ENCODE assay signal across 8 cellular contexts in genomic region chr1:27659497-27660299, GRCh38. TPM values are rescaled to one million over a fixed set of nuclear protein-coding genes. Genes with fewer than 3 reads are reported as not detected.
DNase-seq lines count a peak whose midpoint lies in the region; ATAC-seq and TF ChIP-seq lines count a peak whose summit lies in the region.

No MANE protein-coding gene starts in this region.

- DNase-seq in AG04449 (ENCODE audit: low read depth, low spot score) = no peak
- peak; percentile 74 for DNase-seq in NCI-H226
- peak; percentile 91 for DNase-seq in activated CD4-positive, alpha-beta T cell treated with anti-CD3 and anti-CD28 coated beads for 48 hours
- DNase-seq in choroid plexus epithelial cell (ENCODE audit: low read depth) = peak; percentile 74
- DNase-seq in left colon = peak; percentile 91 to 96
- peak; percentile 65 to 81 for DNase-seq in stimulated activated CD4-positive, alpha-beta T cell treated with anti-CD3 and anti-CD28 coated beads, Interleukin-1b, Interleukin-23, amount 100 ng/mL, for 4 hours (ENCODE audit: low read depth in 2 of 2)

- ATAC-seq in GM18868 (IDR thresholded peaks at IDR 0.05; ENCODE audit: unreplicated experiment) = peak; percentile 68
- peak; percentile 49 for ATAC-seq in HG03097 (IDR thresholded peaks at IDR 0.05; ENCODE audit: low FRiP score, unreplicated experiment)
- peak; percentile 96 for ATAC-seq in left colon

- intact Hi-C loops in left colon (cut with DNase I, micrococcal nuclease) = loop anchor here in 1 of 2 donors (5.0 kb wide), 1 partner anchor 52 kb away; no protein-coding TSS in a partner anchor

- H3K4me3 ChIP-seq in AG04449 (ENCODE audit: low read depth, low read length) (peak overlapping the region; percentile 54), choroid plexus epithelial cell (ENCODE audit: low read depth, low read length) (peak overlapping the region; percentile 53)

- POLR2A ChIA-PET in AG04449 (lab: Yijun Ruan, JAX) = no interaction called here

- CTCF ChIA-PET in AG04449 (lab: Yijun Ruan, JAX) = interaction anchor here (1.0 to 13.1 kb wide), 10 partner anchors 10 to 361 kb away, joined by 4 to 687 read pairs (median 28); partner anchors contain the start of genes AHDC1 and IFI6

- TF ChIP-seq CTCF in AG04449 (IDR thresholded peaks at IDR 0.05; ENCODE audit: insufficient read depth, low read length, missing control alignments) = no peak
- no peak for TF ChIP-seq CTCF in choroid plexus epithelial cell (conservative IDR thresholded peaks at IDR 0.05; ENCODE audit: low read depth, low read length)

RNA-seq across cellular contexts. Expression of gene IFI6, which starts 12.3 kb away (rescaled TPM):
- total RNA-seq in left colon = 10 to 100 TPM; 15.7 to 19.6 TPM

RNA-seq across cellular contexts. Expression of gene FGR, which starts 24.7 kb away (rescaled TPM):
- 1 to 10 TPM; 1.6 to 2.2 TPM for total RNA-seq in left colon

RNA-seq across cellular contexts. Expression of gene AHDC1, which starts 55.8 kb away (rescaled TPM):
- total RNA-seq in left colon = 10 to 100 TPM; 21.5 to 25.2 TPM
